Comparison of ENCODE assay signal across 1 cellular context in genomic region chr1:93798301-93798700, GRCh38.
TF ChIP-seq lines count a peak whose summit lies in the region.

No MANE protein-coding gene starts in this region.

TF ChIP-seq in Ishikawa, 13 proteins besides CTCF, POLR2A, EP300 and RAD21 (continued from another document):
- TF ChIP-seq, protein P1, sequence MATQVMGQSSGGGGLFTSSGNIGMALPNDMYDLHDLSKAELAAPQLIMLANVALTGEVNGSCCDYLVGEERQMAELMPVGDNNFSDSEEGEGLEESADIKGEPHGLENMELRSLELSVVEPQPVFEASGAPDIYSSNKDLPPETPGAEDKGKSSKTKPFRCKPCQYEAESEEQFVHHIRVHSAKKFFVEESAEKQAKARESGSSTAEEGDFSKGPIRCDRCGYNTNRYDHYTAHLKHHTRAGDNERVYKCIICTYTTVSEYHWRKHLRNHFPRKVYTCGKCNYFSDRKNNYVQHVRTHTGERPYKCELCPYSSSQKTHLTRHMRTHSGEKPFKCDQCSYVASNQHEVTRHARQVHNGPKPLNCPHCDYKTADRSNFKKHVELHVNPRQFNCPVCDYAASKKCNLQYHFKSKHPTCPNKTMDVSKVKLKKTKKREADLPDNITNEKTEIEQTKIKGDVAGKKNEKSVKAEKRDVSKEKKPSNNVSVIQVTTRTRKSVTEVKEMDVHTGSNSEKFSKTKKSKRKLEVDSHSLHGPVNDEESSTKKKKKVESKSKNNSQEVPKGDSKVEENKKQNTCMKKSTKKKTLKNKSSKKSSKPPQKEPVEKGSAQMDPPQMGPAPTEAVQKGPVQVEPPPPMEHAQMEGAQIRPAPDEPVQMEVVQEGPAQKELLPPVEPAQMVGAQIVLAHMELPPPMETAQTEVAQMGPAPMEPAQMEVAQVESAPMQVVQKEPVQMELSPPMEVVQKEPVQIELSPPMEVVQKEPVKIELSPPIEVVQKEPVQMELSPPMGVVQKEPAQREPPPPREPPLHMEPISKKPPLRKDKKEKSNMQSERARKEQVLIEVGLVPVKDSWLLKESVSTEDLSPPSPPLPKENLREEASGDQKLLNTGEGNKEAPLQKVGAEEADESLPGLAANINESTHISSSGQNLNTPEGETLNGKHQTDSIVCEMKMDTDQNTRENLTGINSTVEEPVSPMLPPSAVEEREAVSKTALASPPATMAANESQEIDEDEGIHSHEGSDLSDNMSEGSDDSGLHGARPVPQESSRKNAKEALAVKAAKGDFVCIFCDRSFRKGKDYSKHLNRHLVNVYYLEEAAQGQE (IDR thresholded peaks at IDR 0.05; ENCODE audit: low read depth), result no peak
- TF ChIP-seq, protein P2, sequence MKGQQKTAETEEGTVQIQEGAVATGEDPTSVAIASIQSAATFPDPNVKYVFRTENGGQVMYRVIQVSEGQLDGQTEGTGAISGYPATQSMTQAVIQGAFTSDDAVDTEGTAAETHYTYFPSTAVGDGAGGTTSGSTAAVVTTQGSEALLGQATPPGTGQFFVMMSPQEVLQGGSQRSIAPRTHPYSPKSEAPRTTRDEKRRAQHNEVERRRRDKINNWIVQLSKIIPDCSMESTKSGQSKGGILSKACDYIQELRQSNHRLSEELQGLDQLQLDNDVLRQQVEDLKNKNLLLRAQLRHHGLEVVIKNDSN (IDR thresholded peaks at IDR 0.05), result no peak
- TF ChIP-seq EGR1 (IDR thresholded peaks at IDR 0.05), result no peak
- peak; percentile 34; the same call in 1 of the 2 replicates for TF ChIP-seq MAX (IDR thresholded peaks at IDR 0.05)
- peak; percentile 90 for TF ChIP-seq TEAD4 (IDR thresholded peaks at IDR 0.05)
- peak; percentile 72; the same call in 1 of the 2 replicates for TF ChIP-seq FOXM1 (IDR thresholded peaks at IDR 0.05; ENCODE audit: borderline replicate concordance, low read depth)
